13 cellular contexts compared by ENCODE assay signal in genomic region chr12:56985714-56986113, GRCh38. TPM values are rescaled to one million over a fixed set of nuclear protein-coding genes. Genes with fewer than 3 reads are reported as not detected.
DNase-seq lines count a peak whose midpoint lies in the region; ATAC-seq, FAIRE-seq and TF ChIP-seq lines count a peak whose summit lies in the region.
"Not testable (repeated sequence)": the region's sequence is repeated elsewhere in the genome, so short reads cannot be mapped to it uniquely, and the experiment has no call there.
"Had no signal": no experiment of that assay in that cellular context is flagged by ENCODE, and none has a peak within 500 bp of the region (broad histone marks: within the 10 kb centered on the region; RNA-seq: fewer than 3 reads in every experiment).

No MANE protein-coding gene starts in this region.

- H3K79me2 ChIP-seq in MM.1S (ENCODE audit: low read length); mammary epithelial cell (ENCODE audit: insufficient read depth, low read length); neural progenitor cell (ENCODE audit: low read depth): not testable (repeated sequence)

- DNase-seq in ELR (ENCODE audit: low read depth) (peak; percentile 77), RKO (ENCODE audit: low spot score) (peak; percentile 48), mammary epithelial cell (peak; percentile 96), iris pigment epithelial cell (ENCODE audit: low read depth) (peak; percentile 56), neural progenitor cell (ENCODE audit: low spot score) (peak; percentile 0), urothelium cell line (ENCODE audit: low spot score) (peak; percentile 79)
- not testable (repeated sequence) for DNase-seq in MM.1S
- DNase-seq in activated CD8-positive, alpha-beta T cell treated with anti-CD3 and anti-CD28 coated beads for 36 hours: peak; percentile 32

- H4K20me1 ChIP-seq in MM.1S (ENCODE audit: insufficient read depth, low read length); mammary epithelial cell (ENCODE audit: insufficient read depth, low read length); neural progenitor cell (ENCODE audit: low read depth): not testable (repeated sequence)

- not testable (repeated sequence) for H3K4me1 Mint-ChIP-seq in activated CD8-positive, alpha-beta T cell treated with anti-CD3 and anti-CD28 coated beads for 36 hours (ENCODE audit: low read depth); neural progenitor cell

- not testable (repeated sequence) for H3K4me3 Mint-ChIP-seq in activated CD8-positive, alpha-beta T cell treated with anti-CD3 and anti-CD28 coated beads for 36 hours; neural progenitor cell

- not testable (repeated sequence) for H3K36me3 ChIP-seq in MM.1S (replicated peaks; ENCODE audit: insufficient read depth, low read length); mammary epithelial cell (ENCODE audit: insufficient read depth, low read length); neural progenitor cell

- intact Hi-C loops in activated CD8-positive, alpha-beta T cell treated with anti-CD3 and anti-CD28 coated beads for 36 hours (cut with micrococcal nuclease): loop anchor here (10.0 kb wide), 1 partner anchor 141 kb away; no protein-coding TSS in a partner anchor
- intact Hi-C loops in mammary epithelial cell (cut with micrococcal nuclease): loop anchor here (10.0 kb wide), 1 partner anchor 351 kb away; the partner anchor contains the start of gene BAZ2A

- not testable (repeated sequence) for H3K27ac Mint-ChIP-seq in activated CD8-positive, alpha-beta T cell treated with anti-CD3 and anti-CD28 coated beads for 36 hours; neural progenitor cell

- H3K9me2 ChIP-seq in MM.1S (replicated peaks; ENCODE audit: insufficient read depth, low read length): not testable (repeated sequence)

- not testable (repeated sequence) for H3K27ac ChIP-seq in MM.1S (ENCODE audit: low read length); mammary epithelial cell (ENCODE audit: insufficient read depth, low read depth, low read length); neural progenitor cell

- POLR2A ChIA-PET in activated CD8-positive, alpha-beta T cell treated with anti-CD3 and anti-CD28 coated beads for 36 hours (lab: Charles Lee): not testable (repeated sequence)

- not testable (repeated sequence) for H3K36me3 Mint-ChIP-seq in activated CD8-positive, alpha-beta T cell treated with anti-CD3 and anti-CD28 coated beads for 36 hours (ENCODE audit: low read depth); neural progenitor cell

- not testable (repeated sequence) for H3K4me2 ChIP-seq in MM.1S (ENCODE audit: low read depth, low read length); mammary epithelial cell (ENCODE audit: insufficient read depth, low read depth, low read length); neural progenitor cell

- not testable (repeated sequence) for H3K27me3 ChIP-seq in MM.1S (replicated peaks; ENCODE audit: insufficient read depth, low read length); mammary epithelial cell (ENCODE audit: insufficient read depth, low read length); neural progenitor cell

- ATAC-seq in activated CD8-positive, alpha-beta T cell treated with anti-CD3 and anti-CD28 coated beads for 36 hours: peak; percentile 84

- not testable (repeated sequence) for H3K4me1 ChIP-seq in MM.1S (ENCODE audit: low read length); neural progenitor cell
- peaks cover 18% of the 10 kb centered on the region for H3K4me1 ChIP-seq in mammary epithelial cell (ENCODE audit: insufficient read depth, low read length)

- not testable (repeated sequence) for H3K9me3 ChIP-seq in MM.1S (replicated peaks; ENCODE audit: insufficient read depth, low read length); mammary epithelial cell (replicated peaks; ENCODE audit: insufficient read depth, low read length); neural progenitor cell (ENCODE audit: low read depth)

- dilution Hi-C loops in mammary epithelial cell (cut with HindIII; ENCODE audit: low sequenced_read_pairs): loop anchor here (5.0 to 10.0 kb wide), 3 partner anchors 81 to 228 kb away; no protein-coding TSS in a partner anchor

- in situ Hi-C loops in mammary epithelial cell (cut with MboI; ENCODE audit: low sequenced_read_pairs in 2 of 2): loop anchor here (5.0 kb wide), 2 partner anchors 148 to 228 kb away; no protein-coding TSS in a partner anchor

- not testable (repeated sequence) for H3F3A ChIP-seq in MM.1S (ENCODE audit: insufficient read depth, low read length); neural progenitor cell (ENCODE audit: low read depth)

- not testable (repeated sequence) for TF ChIP-seq CTCF in MM.1S (IDR thresholded peaks at IDR 0.05; ENCODE audit: low read length); activated CD8-positive, alpha-beta T cell treated with anti-CD3 and anti-CD28 coated beads for 36 hours (IDR thresholded peaks at IDR 0.05); neural progenitor cell (IDR thresholded peaks at IDR 0.05)
- TF ChIP-seq CTCF in mammary epithelial cell (conservative IDR thresholded peaks at IDR 0.05 in 1 of 2, IDR thresholded peaks at IDR 0.05 in 1 of 2; ENCODE audit: extremely low read depth in 1 of 2, insufficient read depth in 1 of 2, low read depth in 1 of 2, low read length in 2 of 2): peak; percentile 7 to 31

- not testable (repeated sequence) for H3K4me3 ChIP-seq in MM.1S (ENCODE audit: low read length); mammary epithelial cell (replicated peaks in 1 of 3; ENCODE audit: insufficient read depth in 1 of 3, low read depth in 2 of 3, low read length in 3 of 3); neural progenitor cell

- not testable (repeated sequence) for BruUV-seq in mammary epithelial cell (replicated peaks; lab: Mats Ljungman, UMichigan)

- peak; percentile 42 for FAIRE-seq in urothelium cell line (lab: Jason Lieb, UNC)

- H2AFZ ChIP-seq in MM.1S (ENCODE audit: low read length): 0 out of 2 replicates have a peak overlapping the region, but pooled peaks have one; percentile 35
- not testable (repeated sequence) for H2AFZ ChIP-seq in mammary epithelial cell (ENCODE audit: low read depth, low read length); neural progenitor cell (replicated peaks)

- CTCF ChIA-PET in activated CD8-positive, alpha-beta T cell treated with anti-CD3 and anti-CD28 coated beads for 36 hours (lab: Charles Lee): interaction anchor here (3.0 to 5.0 kb wide), 3 partner anchors 14 to 229 kb away, joined by 19 to 107 read pairs (median 78); no protein-coding TSS in a partner anchor
- CTCF ChIA-PET in mammary epithelial cell (lab: Charles Lee; ENCODE audit: low non-redundant PET): interaction anchor here (0.6 to 0.9 kb wide), 3 partner anchors 9 to 561 kb away, joined by 3 read pairs; partner anchors contain the start of gene DCTN2

- H3K9me3 Mint-ChIP-seq in activated CD8-positive, alpha-beta T cell treated with anti-CD3 and anti-CD28 coated beads for 36 hours; neural progenitor cell: not testable (repeated sequence)

- H3K9ac ChIP-seq in MM.1S (ENCODE audit: low read length); mammary epithelial cell (ENCODE audit: insufficient read depth, low read length); neural progenitor cell: not testable (repeated sequence)

- H3K27me3 Mint-ChIP-seq in activated CD8-positive, alpha-beta T cell treated with anti-CD3 and anti-CD28 coated beads for 36 hours; neural progenitor cell (ENCODE audit: insufficient read depth, low read depth): not testable (repeated sequence)

- 0% methylated on average over 2 of the region's 6 CpGs for WGBS in mammary epithelial cell (ENCODE audit: low coverage, missing lambda C conversion rate)

RNA-seq across cellular contexts. Expression of gene ZBTB39, which starts 20.6 kb away (rescaled TPM):
- 1 to 10 TPM; 5.1 to 5.5 TPM for total RNA-seq in activated CD8-positive, alpha-beta T cell treated with anti-CD3 and anti-CD28 coated beads for 36 hours
- total RNA-seq in mammary epithelial cell (1 to 10 TPM; 5.7 to 8.0 TPM), neural progenitor cell (ENCODE audit: low replicate concordance) (21.1 and 29.7 TPM in 2 replicates)
- 4.5 TPM for polyA plus RNA-seq in mammary epithelial cell
- polyA minus RNA-seq in mammary epithelial cell: 7.7 TPM

RNA-seq across cellular contexts. Expression of gene RDH16, which starts 28.3 kb away (rescaled TPM):
- total RNA-seq in activated CD8-positive, alpha-beta T cell treated with anti-CD3 and anti-CD28 coated beads for 36 hours: under 1 TPM; 0.34 to 0.36 TPM
- total RNA-seq in mammary epithelial cell (under 1 TPM in 1 of 2 donors, not detected in 1; 0.16 TPM), neural progenitor cell (ENCODE audit: low replicate concordance) (1.2 and 2.3 TPM in 2 replicates)
- 0.06 TPM for polyA plus RNA-seq in mammary epithelial cell
- not detected for polyA minus RNA-seq in mammary epithelial cell

RNA-seq across cellular contexts. Expression of gene TAC3, which starts 30.6 kb away (rescaled TPM):
- under 1 TPM; 0.34 to 0.54 TPM for total RNA-seq in activated CD8-positive, alpha-beta T cell treated with anti-CD3 and anti-CD28 coated beads for 36 hours
- not detected for total RNA-seq in mammary epithelial cell
- polyA plus RNA-seq in mammary epithelial cell: not detected
- polyA minus RNA-seq in mammary epithelial cell: not detected
- 6.0 and 13.8 TPM in 2 replicates for total RNA-seq in neural progenitor cell (ENCODE audit: low replicate concordance)
- total RNA-seq: activated CD8-positive, alpha-beta T cell treated with anti-CD3 and anti-CD28 coated beads, Interleukin-2, amount 10 ng/mL, durations not matched to agents 7 days and 5 days; liver; naive thymus-derived CD8-positive, alpha-beta T cell; spleen had no signal
- polyA plus RNA-seq: liver; naive thymus-derived CD8-positive, alpha-beta T cell had no signal

RNA-seq across cellular contexts. Expression of gene SDR9C7, which starts 51.5 kb away (rescaled TPM):
- not detected for total RNA-seq in activated CD8-positive, alpha-beta T cell treated with anti-CD3 and anti-CD28 coated beads for 36 hours
- total RNA-seq in mammary epithelial cell (under 1 TPM in 1 of 2 donors, not detected in 1; 0.17 TPM), neural progenitor cell (ENCODE audit: low replicate concordance) (0.28 and 0.32 TPM in 2 replicates)
- polyA plus RNA-seq in mammary epithelial cell: not detected
- not detected for polyA minus RNA-seq in mammary epithelial cell
- total RNA-seq: activated CD8-positive, alpha-beta T cell treated with anti-CD3 and anti-CD28 coated beads, Interleukin-2, amount 10 ng/mL, durations not matched to agents 7 days and 5 days; liver; naive thymus-derived CD8-positive, alpha-beta T cell; progenitor cell of endocrine pancreas had no signal
- polyA plus RNA-seq: liver; naive thymus-derived CD8-positive, alpha-beta T cell had no signal
